14 cellular contexts compared by ENCODE assay signal in the genomic region with DNA sequence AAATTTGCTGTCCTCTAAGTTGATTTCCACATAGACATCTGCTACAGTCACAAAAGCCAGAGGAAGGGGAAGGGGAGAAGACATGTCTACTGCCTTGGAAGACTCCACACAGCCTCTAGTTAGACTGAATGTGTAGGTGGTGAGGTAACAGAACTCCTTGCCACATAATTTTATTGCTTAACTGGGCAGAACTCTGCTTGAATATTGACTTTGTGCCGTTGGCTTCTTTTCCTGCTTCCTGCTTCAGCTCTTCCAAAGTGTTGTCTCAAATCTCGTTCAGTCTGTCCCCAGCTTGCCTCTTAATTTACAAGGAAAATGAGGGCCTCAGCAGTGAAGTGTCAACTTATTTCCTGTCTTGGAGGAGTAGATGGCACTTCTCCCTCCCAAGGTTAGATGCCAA. TPM values are rescaled to one million over a fixed set of nuclear protein-coding genes. Genes with fewer than 3 reads are reported as not detected.
A peak's percentile ranks its signal among the peaks of the same experiment; 100 is the strongest.
DNase-seq lines count a peak whose midpoint lies in the region; ATAC-seq and TF ChIP-seq lines count a peak whose summit lies in the region.
"Had no signal": no experiment of that assay in that cellular context is flagged by ENCODE, and none has a peak within 500 bp of the region (broad histone marks: within the 10 kb centered on the region; RNA-seq: fewer than 3 reads in every experiment).

No MANE protein-coding gene starts in this region.

- no peaks in the 10 kb centered on the region for H3K9me3 ChIP-seq in thoracic aorta

- peak overlapping the region; percentile 63 to 64 for H3K27ac ChIP-seq in thoracic aorta

- no peak overlapping the region for H3K4me3 ChIP-seq in thoracic aorta

- intact Hi-C loops in left colon (cut with DNase I, micrococcal nuclease) = no loop called here

- H3K27me3 ChIP-seq in thoracic aorta (replicated peaks; ENCODE audit: insufficient read depth) = no peaks in the 10 kb centered on the region

- H3K9me3 Mint-ChIP-seq in stimulated activated naive B cell treated with anti-CD40 and anti-IgM and Interleukin-4, amounts not matched to agents 10 μg/mL and 1 μg/mL and 100 μg/mL, for 72 hours = no peaks in the 10 kb centered on the region
- H3K9me3 Mint-ChIP-seq: IgD-negative memory B cell had no signal

- peaks cover 0 to 2% of the 10 kb centered on the region in 2 donors for H3K36me3 Mint-ChIP-seq in stimulated activated naive B cell treated with anti-CD40 and anti-IgM and Interleukin-4, amounts not matched to agents 10 μg/mL and 1 μg/mL and 100 μg/mL, for 72 hours
- H3K36me3 Mint-ChIP-seq: IgD-negative memory B cell had no signal

- no peak for TF ChIP-seq CTCF in thoracic aorta (IDR thresholded peaks at IDR 0.05)

- peaks cover 5 to 13% of the 10 kb centered on the region in 2 donors for H3K27me3 Mint-ChIP-seq in stimulated activated naive B cell treated with anti-CD40 and anti-IgM and Interleukin-4, amounts not matched to agents 10 μg/mL and 1 μg/mL and 100 μg/mL, for 72 hours

- peaks cover 8 to 17% of the 10 kb centered on the region in 2 donors for H3K4me1 Mint-ChIP-seq in stimulated activated naive B cell treated with anti-CD40 and anti-IgM and Interleukin-4, amounts not matched to agents 10 μg/mL and 1 μg/mL and 100 μg/mL, for 72 hours

- H3K4me1 ChIP-seq in thoracic aorta (ENCODE audit: control insufficient read depth in 1 of 2, low read depth in 2 of 2) = peaks cover 29 to 52% of the 10 kb centered on the region in 2 donors

- TF ChIP-seq POLR2A in erythroblast (IDR thresholded peaks at IDR 0.05; ENCODE audit: low read length) = no peak

- no peak overlapping the region for H3K4me3 Mint-ChIP-seq in stimulated activated naive B cell treated with anti-CD40 and anti-IgM and Interleukin-4, amounts not matched to agents 10 μg/mL and 1 μg/mL and 100 μg/mL, for 72 hours

- no peaks in the 10 kb centered on the region for H3K36me3 ChIP-seq in thoracic aorta

- ATAC-seq in left colon = peak; percentile 90
- ATAC-seq in thoracic aorta (ENCODE audit: insufficient number of reproducible peaks, low FRiP score, low read depth) = peak; percentile 48
- ATAC-seq in GM18517 (IDR thresholded peaks at IDR 0.05; ENCODE audit: unreplicated experiment) = no peak
- ATAC-seq in stimulated activated naive B cell treated with anti-CD40 and anti-IgM and Interleukin-4, amounts not matched to agents 10 μg/mL and 1 μg/mL and 100 μg/mL, for 72 hours (replicated peaks) = no peak

- H3K27ac Mint-ChIP-seq in stimulated activated naive B cell treated with anti-CD40 and anti-IgM and Interleukin-4, amounts not matched to agents 10 μg/mL and 1 μg/mL and 100 μg/mL, for 72 hours = no peak overlapping the region

- DNase-seq in DMS53 (lab: John Stamatoyannopoulos, UW) = peak; percentile 21
- DNase-seq in DMS53 treated with DMSO at 0.1 percent for 48 hours (lab: John Stamatoyannopoulos, UW; ENCODE audit: unreplicated experiment) = no peak
- DNase-seq in SKM-1 treated with dmso at 0.1 percent for 144 hours (lab: John Stamatoyannopoulos, UW; ENCODE audit: unreplicated experiment) = peak; percentile 60
- DNase-seq in left colon = peak in 1 of 2 donors; percentile 51
- DNase-seq in thoracic aorta (ENCODE audit: low spot score) = no peak
- no peak for DNase-seq in erythroblast (lab: John Stamatoyannopoulos, UW)
- DNase-seq in stimulated activated naive B cell treated with anti-CD40 and anti-IgM and Interleukin-4, amounts not matched to agents 10 μg/mL and 1 μg/mL and 100 μg/mL, for 72 hours = no peak
- DNase-seq: activated CD4-positive, alpha-beta T cell treated with anti-CD3 and anti-CD28 coated beads for 1 hour; glutamatergic neuron; midbrain; NCI-H226; SHP77 had no signal

RNA-seq across cellular contexts. Expression of gene ESD, which starts 37.1 kb away (rescaled TPM):
- total RNA-seq in left colon (10 to 100 TPM; 85.4 to 93.0 TPM), thoracic aorta (100 to 1,000 TPM; 114 to 119 TPM)

Comparison
In these comparisons a context has a peak if more than half of its experiments do, and no peak if none do; other contexts are left out.
1. DNase-seq: peak in DMS53 (single experiment) and SKM-1 treated with dmso at 0.1 percent for 144 hours (single experiment); none in DMS53 treated with DMSO at 0.1 percent for 48 hours (single experiment), thoracic aorta (single experiment), erythroblast (0 of 2) and stimulated activated naive B cell treated with anti-CD40 and anti-IgM and Interleukin-4, amounts not matched to agents 10 μg/mL and 1 μg/mL and 100 μg/mL, for 72 hours (single experiment).
2. ATAC-seq: peak in left colon (single experiment) and thoracic aorta (single experiment); none in GM18517 (single experiment) and stimulated activated naive B cell treated with anti-CD40 and anti-IgM and Interleukin-4, amounts not matched to agents 10 μg/mL and 1 μg/mL and 100 μg/mL, for 72 hours (0 of 2).